Comparison of ENCODE assay signal across 12 cellular contexts in genomic region chr17:33521784-33522183, GRCh38.
A peak's percentile ranks its signal among the peaks of the same experiment; 100 is the strongest.
DNase-seq lines count a peak whose midpoint lies in the region; ATAC-seq and TF ChIP-seq lines count a peak whose summit lies in the region.
"Had no signal": no experiment of that assay in that cellular context is flagged by ENCODE, and none has a peak within 500 bp of the region (broad histone marks: within the 10 kb centered on the region; RNA-seq: fewer than 3 reads in every experiment).

No MANE protein-coding gene starts in this region.

- ATAC-seq in HG03469 (IDR thresholded peaks at IDR 0.05; ENCODE audit: unreplicated experiment): no peak

- H3K4me3 ChIP-seq in choroid plexus epithelial cell (ENCODE audit: low read depth, low read length) (no peak overlapping the region), neuronal stem cell (ENCODE audit: low read length in 2 of 2) (no peak overlapping the region)
- H3K4me3 ChIP-seq: BLaER1 treated with 17β-estradiol and CSF1 and Interleukin-3, amounts not matched to agents 10 nM and 100 nM had no signal

- no peak overlapping the region for H4K91ac ChIP-seq in neuronal stem cell (ENCODE audit: low read depth, low read length, poor library complexity)

- no peak overlapping the region for H3K4ac ChIP-seq in neuronal stem cell (ENCODE audit: low read length)

- H4K8ac ChIP-seq in neuronal stem cell (ENCODE audit: low read depth, low read length): no peak overlapping the region

- H3K4me1 ChIP-seq in neuronal stem cell (ENCODE audit: control insufficient read depth in 2 of 2, insufficient read depth in 1 of 2, low read depth in 1 of 2, low read length in 2 of 2): no peaks in the 10 kb centered on the region

- peak; percentile 42; the same call in 1 of the 2 replicates for TF ChIP-seq CTCF in LNCAP (IDR thresholded peaks at IDR 0.05)
- peak; percentile 57 for TF ChIP-seq CTCF in choroid plexus epithelial cell (conservative IDR thresholded peaks at IDR 0.05; ENCODE audit: low read depth, low read length)

- no peak overlapping the region for H3K27ac ChIP-seq in neuronal stem cell (replicated peaks; ENCODE audit: low read length)
- H3K27ac ChIP-seq: BLaER1 treated with 17β-estradiol and CSF1 and Interleukin-3, amounts not matched to agents 10 nM and 100 nM had no signal

- H3K4me2 ChIP-seq in neuronal stem cell (ENCODE audit: insufficient read depth, low read length, poor library complexity, severe bottlenecking): no peak overlapping the region
- H3K4me2 ChIP-seq: BLaER1 treated with 17β-estradiol and CSF1 and Interleukin-3, amounts not matched to agents 10 nM and 100 nM had no signal

- peak overlapping the region; percentile 77 for H2BK15ac ChIP-seq in neuronal stem cell (ENCODE audit: low read length)

- no peak overlapping the region for H3K14ac ChIP-seq in neuronal stem cell (ENCODE audit: low read length)

- H2AFZ ChIP-seq in neuronal stem cell (ENCODE audit: low read length): no peak overlapping the region

- peak overlapping the region; percentile 81 for H2AK5ac ChIP-seq in neuronal stem cell (ENCODE audit: low read depth, low read length)

- no peaks in the 10 kb centered on the region for H3K9me3 ChIP-seq in neuronal stem cell (replicated peaks in 1 of 2; ENCODE audit: control insufficient read depth in 2 of 2, insufficient read depth in 1 of 2, low read depth in 1 of 2, low read length in 2 of 2)

- peak overlapping the region; percentile 59 for H3K23ac ChIP-seq in neuronal stem cell (ENCODE audit: low read depth, low read length, poor library complexity)

- H3K18ac ChIP-seq in neuronal stem cell (ENCODE audit: low read length): no peak overlapping the region

- DNase-seq in SHP77 (lab: John Stamatoyannopoulos, UW) (peak; percentile 35 to 61), SHP77 treated with DMSO at 0.1 percent for 48 hours (lab: John Stamatoyannopoulos, UW) (no peak), choroid plexus epithelial cell (ENCODE audit: low read depth) (peak; percentile 3), neuronal stem cell (ENCODE audit: low spot score) (peak; percentile 11), C1 segment of cervical spinal cord (lab: John Stamatoyannopoulos, UW) (no peak), DMS153 (lab: John Stamatoyannopoulos, UW) (no peak)
- DNase-seq: effector CD4-positive, alpha-beta T cell; MV-4-11; T-cell had no signal

- H3K36me3 ChIP-seq in neuronal stem cell (replicated peaks in 1 of 2; ENCODE audit: control insufficient read depth in 2 of 2, insufficient read depth in 2 of 2, low read length in 2 of 2): no peaks in the 10 kb centered on the region
- H3K36me3 ChIP-seq: BLaER1 treated with 17β-estradiol and CSF1 and Interleukin-3, amounts not matched to agents 10 nM and 100 nM had no signal

- no peak overlapping the region for H3K9ac ChIP-seq in neuronal stem cell (ENCODE audit: low read depth, low read length, poor library complexity)
- H3K9ac ChIP-seq: BLaER1 treated with 17β-estradiol and CSF1 and Interleukin-3, amounts not matched to agents 10 nM and 100 nM had no signal

- peaks cover 0 to 2% (median 0%) of the 10 kb centered on the region in 3 experiments for H3K27me3 ChIP-seq in neuronal stem cell (ENCODE audit: control insufficient read depth in 3 of 3, insufficient read depth in 3 of 3, low read depth in 1 of 3, low read length in 3 of 3)
- H3K27me3 ChIP-seq: BLaER1 treated with 17β-estradiol and CSF1 and Interleukin-3, amounts not matched to agents 10 nM and 100 nM had no signal

- no CpG with 5 or more reads among the region's 5 CpGs for WGBS in neuronal stem cell (ENCODE audit: extremely low coverage in 2 of 2, insufficient read length in 2 of 2, insufficient replicate concordance in 1 of 2), 2 donors

- H2BK120ac ChIP-seq in neuronal stem cell (ENCODE audit: low read depth, low read length): peak overlapping the region; percentile 52

- peak overlapping the region; percentile 77 for H2BK12ac ChIP-seq in neuronal stem cell (ENCODE audit: low read length)

- H2BK5ac ChIP-seq in neuronal stem cell (ENCODE audit: low read length): no peak overlapping the region

- no peaks in the 10 kb centered on the region for H3K79me1 ChIP-seq in neuronal stem cell (ENCODE audit: low read depth, low read length)

Comparison
In these comparisons a context has a peak if more than half of its experiments do, and no peak if none do; other contexts are left out.
1. DNase-seq: peak in SHP77 (2 of 2), choroid plexus epithelial cell (single experiment) and neuronal stem cell (single experiment); none in SHP77 treated with DMSO at 0.1 percent for 48 hours (single experiment), C1 segment of cervical spinal cord (0 of 14) and DMS153 (single experiment).